ENCODE assay signal across 12 cellular contexts in the genomic region with DNA sequence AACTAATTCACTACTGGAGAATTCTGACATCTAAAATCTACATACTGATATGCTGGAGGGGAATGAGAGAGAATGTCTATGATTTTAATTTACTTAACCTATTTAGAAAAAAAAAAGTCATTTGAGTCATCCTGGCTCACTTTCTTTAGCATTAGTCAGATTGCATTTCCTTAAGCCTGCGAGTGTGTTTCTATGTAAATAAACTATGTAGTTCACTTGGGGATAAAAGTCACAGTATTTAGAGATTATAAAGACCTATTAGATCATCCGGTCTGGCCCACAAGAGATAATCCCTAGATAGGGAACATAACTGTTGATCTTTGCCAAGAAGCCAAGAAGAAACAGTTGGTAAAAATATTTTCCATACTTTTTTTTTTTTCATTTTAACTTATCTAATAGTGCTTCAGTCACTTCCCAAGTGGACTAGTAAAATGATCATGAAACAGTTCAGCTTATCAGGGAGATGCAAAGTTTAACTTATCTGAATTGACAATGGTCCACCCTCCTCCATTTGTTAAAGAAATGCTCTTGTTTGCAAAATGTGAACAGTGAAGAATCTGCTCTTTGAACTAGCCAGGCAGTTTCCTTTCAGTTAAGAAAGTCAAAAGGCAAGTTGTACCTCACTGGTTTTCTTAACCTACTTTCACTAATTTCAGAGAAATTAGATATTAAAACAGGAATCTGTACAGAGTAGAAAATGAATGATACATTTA. TPM values are rescaled to one million over a fixed set of nuclear protein-coding genes. Genes with fewer than 3 reads are reported as not detected.
DNase-seq lines count a peak whose midpoint lies in the region; ATAC-seq and TF ChIP-seq lines count a peak whose summit lies in the region.
"Had no signal": no experiment of that assay in that cellular context is flagged by ENCODE, and none has a peak within 500 bp of the region (broad histone marks: within the 10 kb centered on the region; RNA-seq: fewer than 3 reads in every experiment).

No MANE protein-coding gene starts in this region.

- peak overlapping the region; percentile 74 for H3K27ac ChIP-seq in epithelial cell of prostate
- H3K27ac ChIP-seq: psoas muscle had no signal

- H3K27me3 Mint-ChIP-seq in mesothelial cell of epicardium (ENCODE audit: low read depth) = no peaks in the 10 kb centered on the region

- peak overlapping the region; percentile 36 for H3K27ac Mint-ChIP-seq in mesothelial cell of epicardium
- H3K27ac Mint-ChIP-seq: activated naive CD8-positive, alpha-beta T cell treated with anti-CD3 and anti-CD28 coated beads for 36 hours had no signal

- DNase-seq in AG09309 (ENCODE audit: low read depth) (peak; percentile 82), epithelial cell of prostate (ENCODE audit: low read depth, low spot score) (peak; percentile 43), mesothelial cell of epicardium (ENCODE audit: low spot score in 2 of 2, unreplicated experiment in 2 of 2) (no peak), NCI-H1092 treated with DMSO at 0.1 percent for 48 hours (lab: John Stamatoyannopoulos, UW) (no peak), GF-D8 (lab: John Stamatoyannopoulos, UW) (no peak), DMS79 (lab: John Stamatoyannopoulos, UW) (no peak)
- DNase-seq: activated CD4-positive, CD25-positive, alpha-beta regulatory T cell; activated naive CD8-positive, alpha-beta T cell treated with anti-CD3 and anti-CD28 coated beads for 36 hours; KBM-7; psoas muscle had no signal

- H3K36me3 Mint-ChIP-seq in mesothelial cell of epicardium = no peaks in the 10 kb centered on the region
- H3K36me3 Mint-ChIP-seq: activated naive CD8-positive, alpha-beta T cell treated with anti-CD3 and anti-CD28 coated beads for 36 hours had no signal

- TF ChIP-seq CTCF in AG09309 (IDR thresholded peaks at IDR 0.05; ENCODE audit: control insufficient read depth, insufficient read depth, low read depth, low read length, missing control alignments) (no peak), mesothelial cell of epicardium (IDR thresholded peaks at IDR 0.05; ENCODE audit: unreplicated experiment) (no peak)

- peaks cover 24% of the 10 kb centered on the region for H3K4me1 Mint-ChIP-seq in mesothelial cell of epicardium
- H3K4me1 Mint-ChIP-seq: activated naive CD8-positive, alpha-beta T cell treated with anti-CD3 and anti-CD28 coated beads for 36 hours had no signal

- H3K4me3 Mint-ChIP-seq in mesothelial cell of epicardium = no peak overlapping the region
- H3K4me3 Mint-ChIP-seq: activated naive CD8-positive, alpha-beta T cell treated with anti-CD3 and anti-CD28 coated beads for 36 hours had no signal

- ATAC-seq in HG02642 (IDR thresholded peaks at IDR 0.05; ENCODE audit: poor library complexity, unreplicated experiment) = no peak
- ATAC-seq: psoas muscle had no signal

- no peaks in the 10 kb centered on the region for H3K9me3 Mint-ChIP-seq in mesothelial cell of epicardium
- H3K9me3 Mint-ChIP-seq: activated naive CD8-positive, alpha-beta T cell treated with anti-CD3 and anti-CD28 coated beads for 36 hours had no signal

- H3K4me3 ChIP-seq in AG09309 (ENCODE audit: control insufficient read depth, low read depth, low read length) = no peak overlapping the region
- H3K4me3 ChIP-seq: psoas muscle had no signal

TF ChIP-seq in PFSK-1, 5 proteins besides CTCF, POLR2A, EP300 and RAD21:
- TF ChIP-seq SIN3A (IDR thresholded peaks at IDR 0.05; ENCODE audit: borderline replicate concordance, insufficient read depth, low read length) = no peak
- TF ChIP-seq POLR2AphosphoS5 (IDR thresholded peaks at IDR 0.05; ENCODE audit: low read depth, low read length) = peak; percentile 28; the same call in 1 of the 2 replicates

RNA-seq across cellular contexts. Expression of a gene that starts 21.2 kb away (rescaled TPM):
- polyA plus RNA-seq in PFSK-1 (2012; ENCODE audit: insufficient read length, low read depth) = not detected
- 1.0 to 1.4 TPM (median 1.2 TPM) in 3 replicates for total RNA-seq in mesothelial cell of epicardium
- total RNA-seq: activated naive CD8-positive, alpha-beta T cell treated with anti-CD3 and anti-CD28 coated beads for 36 hours had no signal

Comparison
In these comparisons a context has a peak if more than half of its experiments do, and no peak if none do; other contexts are left out.
1. DNase-seq: peak in AG09309 (single experiment) and epithelial cell of prostate (single experiment); none in mesothelial cell of epicardium (0 of 2), NCI-H1092 treated with DMSO at 0.1 percent for 48 hours (single experiment), GF-D8 (single experiment) and DMS79 (single experiment).